In the genomic region with DNA sequence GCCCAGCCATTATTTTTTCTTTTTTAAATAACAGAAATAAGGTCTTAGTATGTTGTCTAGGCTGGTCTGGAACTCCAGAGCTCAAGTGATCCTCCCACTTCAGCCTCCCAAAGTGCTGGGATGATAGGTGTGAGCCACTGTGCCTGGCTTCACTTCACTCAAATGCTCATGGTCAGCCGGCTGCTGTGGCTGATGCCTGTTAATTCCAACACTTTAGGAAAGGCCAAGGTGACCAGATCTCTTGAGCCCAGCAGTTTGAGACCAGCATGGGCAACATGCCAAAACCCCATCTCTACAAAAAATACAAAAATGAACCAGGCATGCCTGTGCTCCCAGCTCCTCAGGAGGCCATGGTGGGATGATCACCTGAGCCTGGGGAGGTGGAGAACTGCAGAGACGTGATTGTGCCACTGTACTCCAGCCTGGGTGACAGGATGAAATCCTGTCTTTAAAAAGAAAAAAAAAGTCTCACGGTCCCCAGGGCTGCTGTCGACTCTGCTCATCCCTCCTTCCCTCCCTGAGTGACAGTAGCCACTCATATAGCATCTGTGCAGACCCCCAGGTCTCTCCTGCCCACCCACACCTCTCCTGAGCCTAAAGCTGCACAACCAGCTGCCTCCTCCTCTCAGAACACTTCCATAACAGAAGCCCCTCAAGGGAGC, we compare ENCODE assay signal across 14 cellular contexts. TPM values are rescaled to one million over a fixed set of nuclear protein-coding genes. Genes with fewer than 3 reads are reported as not detected.
DNase-seq lines count a peak whose midpoint lies in the region; ATAC-seq and TF ChIP-seq lines count a peak whose summit lies in the region.
"Had no signal": no experiment of that assay in that cellular context is flagged by ENCODE, and none has a peak within 500 bp of the region (broad histone marks: within the 10 kb centered on the region; RNA-seq: fewer than 3 reads in every experiment).

No MANE protein-coding gene starts in this region.

- peak overlapping the region; percentile 4; the same call in 1 of the 2 replicates for H3K9ac ChIP-seq in OCI-LY1 (ENCODE audit: low read length)
- H3K9ac ChIP-seq: parathyroid adenoma had no signal

- DNase-seq in activated naive CD4-positive, alpha-beta T cell treated with anti-CD3 and anti-CD28 coated beads, Interleukin-2, amount 10 ng/mL, durations not matched to agents 7 days and 5 days = no peak
- no peak for DNase-seq in stimulated activated naive B cell treated with anti-CD40 and anti-IgM and Interleukin-4, amounts not matched to agents 10 μg/mL and 1 μg/mL and 100 μg/mL, for 72 hours
- DNase-seq in kidney glomerular epithelial cell (lab: John Stamatoyannopoulos, UW) = no peak
- DNase-seq in GM03348 (ENCODE audit: low spot score) = no peak
- DNase-seq in superior temporal gyrus (ENCODE audit: extremely low spot score) = no peak
- DNase-seq: colonic mucosa, DMS79, erythroblast, NCI-H774 had no signal

- no peak overlapping the region for H3K4me3 ChIP-seq in OCI-LY1 (ENCODE audit: low read depth, low read length, poor library complexity, severe bottlenecking)
- H3K4me3 ChIP-seq: colonic mucosa had no signal

- H3K36me3 Mint-ChIP-seq in activated naive CD4-positive, alpha-beta T cell treated with anti-CD3 and anti-CD28 coated beads, Interleukin-2, amount 50 U/mL, for 24 hours = peaks cover 9% of the 10 kb centered on the region
- H3K36me3 Mint-ChIP-seq in activated naive CD4-positive, alpha-beta T cell treated with anti-CD3 and anti-CD28 coated beads, Interleukin-2, amount 10 ng/mL, durations not matched to agents 7 days and 5 days = peaks cover 38% of the 10 kb centered on the region
- H3K36me3 Mint-ChIP-seq in brain = peaks cover 22% of the 10 kb centered on the region
- peaks cover 33 to 53% of the 10 kb centered on the region in 2 donors for H3K36me3 Mint-ChIP-seq in stimulated activated naive B cell treated with anti-CD40 and anti-IgM and Interleukin-4, amounts not matched to agents 10 μg/mL and 1 μg/mL and 100 μg/mL, for 72 hours

- no peaks in the 10 kb centered on the region for H3K9me3 ChIP-seq in OCI-LY1 (ENCODE audit: low read length)
- H3K9me3 ChIP-seq: colonic mucosa had no signal

- H3K79me2 ChIP-seq in OCI-LY1 (ENCODE audit: insufficient read depth, low read length) = peaks cover 4% of the 10 kb centered on the region; the same call in 1 of the 2 replicates
- H3K79me2 ChIP-seq: parathyroid adenoma had no signal

- H2AFZ ChIP-seq in OCI-LY1 (ENCODE audit: low read length) = no peak overlapping the region
- H2AFZ ChIP-seq: parathyroid adenoma had no signal

- peak overlapping the region; percentile 38 for H3K27ac Mint-ChIP-seq in activated naive CD4-positive, alpha-beta T cell treated with anti-CD3 and anti-CD28 coated beads, Interleukin-2, amount 50 U/mL, for 24 hours
- H3K27ac Mint-ChIP-seq in activated naive CD4-positive, alpha-beta T cell treated with anti-CD3 and anti-CD28 coated beads, Interleukin-2, amount 10 ng/mL, durations not matched to agents 7 days and 5 days = no peak overlapping the region
- H3K27ac Mint-ChIP-seq in brain = peak overlapping the region in 4 of 5 experiments; percentile 30 to 95 (median 62)
- H3K27ac Mint-ChIP-seq in stimulated activated naive B cell treated with anti-CD40 and anti-IgM and Interleukin-4, amounts not matched to agents 10 μg/mL and 1 μg/mL and 100 μg/mL, for 72 hours = peak overlapping the region; percentile 75

- H3K27me3 ChIP-seq in OCI-LY1 (ENCODE audit: insufficient read depth, low read length) = no peaks in the 10 kb centered on the region
- H3K27me3 ChIP-seq: colonic mucosa had no signal

- no peaks in the 10 kb centered on the region for H4K20me1 ChIP-seq in OCI-LY1 (ENCODE audit: insufficient read depth, low read length)

- CTCF ChIA-PET in activated naive CD4-positive, alpha-beta T cell treated with anti-CD3 and anti-CD28 coated beads, Interleukin-2, amount 10 ng/mL, durations not matched to agents 7 days and 5 days (lab: Charles Lee) = interaction anchor here (1.0 to 1.3 kb wide), 2 partner anchors 17 to 20 kb away, joined by 3 read pairs; no protein-coding TSS in a partner anchor

- H3K4me1 Mint-ChIP-seq in activated naive CD4-positive, alpha-beta T cell treated with anti-CD3 and anti-CD28 coated beads, Interleukin-2, amount 50 U/mL, for 24 hours = peaks cover 47% of the 10 kb centered on the region
- peaks cover 27% of the 10 kb centered on the region for H3K4me1 Mint-ChIP-seq in activated naive CD4-positive, alpha-beta T cell treated with anti-CD3 and anti-CD28 coated beads, Interleukin-2, amount 10 ng/mL, durations not matched to agents 7 days and 5 days
- H3K4me1 Mint-ChIP-seq in brain = peaks cover 46% of the 10 kb centered on the region
- peaks cover 37 to 87% of the 10 kb centered on the region in 2 donors for H3K4me1 Mint-ChIP-seq in stimulated activated naive B cell treated with anti-CD40 and anti-IgM and Interleukin-4, amounts not matched to agents 10 μg/mL and 1 μg/mL and 100 μg/mL, for 72 hours

- H3F3A ChIP-seq in OCI-LY1 (ENCODE audit: insufficient read depth, low read length) = peaks cover 6% of the 10 kb centered on the region; the same call in 1 of the 2 replicates

- H3K27ac ChIP-seq in OCI-LY1 (ENCODE audit: low read depth, low read length, poor library complexity, severe bottlenecking) = peak overlapping the region; percentile 59
- H3K27ac ChIP-seq: colonic mucosa, parathyroid adenoma had no signal

- no peak for TF ChIP-seq CTCF in OCI-LY1 (IDR thresholded peaks at IDR 0.05; ENCODE audit: low read length)
- TF ChIP-seq CTCF in brain (conservative IDR thresholded peaks at IDR 0.05) = no peak

- no peaks in the 10 kb centered on the region for H3K9me3 Mint-ChIP-seq in activated naive CD4-positive, alpha-beta T cell treated with anti-CD3 and anti-CD28 coated beads, Interleukin-2, amount 50 U/mL, for 24 hours
- no peaks in the 10 kb centered on the region for H3K9me3 Mint-ChIP-seq in activated naive CD4-positive, alpha-beta T cell treated with anti-CD3 and anti-CD28 coated beads, Interleukin-2, amount 10 ng/mL, durations not matched to agents 7 days and 5 days
- H3K9me3 Mint-ChIP-seq in brain = no peaks in the 10 kb centered on the region
- peaks cover 0 to 3% of the 10 kb centered on the region in 2 donors for H3K9me3 Mint-ChIP-seq in stimulated activated naive B cell treated with anti-CD40 and anti-IgM and Interleukin-4, amounts not matched to agents 10 μg/mL and 1 μg/mL and 100 μg/mL, for 72 hours

- ATAC-seq in stimulated activated naive B cell treated with anti-CD40 and anti-IgM and Interleukin-4, amounts not matched to agents 10 μg/mL and 1 μg/mL and 100 μg/mL, for 72 hours (replicated peaks) = no peak
- ATAC-seq: activated CD8-positive, alpha-beta memory T cell treated with anti-CD3 and anti-CD28 coated beads, Interleukin-2, amount 10 ng/mL, durations not matched to agents 7 days and 5 days had no signal

- H3K4me1 ChIP-seq in OCI-LY1 (ENCODE audit: insufficient read depth, low read length, severe bottlenecking) = peaks cover 55% of the 10 kb centered on the region

- H3K9me2 ChIP-seq in OCI-LY1 (ENCODE audit: low read depth, low read length) = no peaks in the 10 kb centered on the region

- peak overlapping the region; percentile 23; the same call in 1 of the 2 replicates for H3K4me2 ChIP-seq in OCI-LY1 (ENCODE audit: low read length)

- peaks cover 47% of the 10 kb centered on the region for H3K36me3 ChIP-seq in OCI-LY1 (ENCODE audit: insufficient read depth, low read length)

- no peaks in the 10 kb centered on the region for H3K27me3 Mint-ChIP-seq in activated naive CD4-positive, alpha-beta T cell treated with anti-CD3 and anti-CD28 coated beads, Interleukin-2, amount 50 U/mL, for 24 hours
- H3K27me3 Mint-ChIP-seq in activated naive CD4-positive, alpha-beta T cell treated with anti-CD3 and anti-CD28 coated beads, Interleukin-2, amount 10 ng/mL, durations not matched to agents 7 days and 5 days = no peaks in the 10 kb centered on the region
- peaks cover 2% of the 10 kb centered on the region for H3K27me3 Mint-ChIP-seq in brain
- H3K27me3 Mint-ChIP-seq in stimulated activated naive B cell treated with anti-CD40 and anti-IgM and Interleukin-4, amounts not matched to agents 10 μg/mL and 1 μg/mL and 100 μg/mL, for 72 hours = no peaks in the 10 kb centered on the region
- H3K27me3 Mint-ChIP-seq: activated CD8-positive, alpha-beta memory T cell treated with anti-CD3 and anti-CD28 coated beads, Interleukin-2, amount 10 ng/mL, durations not matched to agents 7 days and 5 days had no signal

- H3K4me3 Mint-ChIP-seq in activated naive CD4-positive, alpha-beta T cell treated with anti-CD3 and anti-CD28 coated beads, Interleukin-2, amount 50 U/mL, for 24 hours = peak overlapping the region; percentile 89
- no peak overlapping the region for H3K4me3 Mint-ChIP-seq in activated naive CD4-positive, alpha-beta T cell treated with anti-CD3 and anti-CD28 coated beads, Interleukin-2, amount 10 ng/mL, durations not matched to agents 7 days and 5 days
- peak overlapping the region in 1 of 5 experiments; percentile 31 for H3K4me3 Mint-ChIP-seq in brain
- H3K4me3 Mint-ChIP-seq in stimulated activated naive B cell treated with anti-CD40 and anti-IgM and Interleukin-4, amounts not matched to agents 10 μg/mL and 1 μg/mL and 100 μg/mL, for 72 hours = peak overlapping the region; percentile 6 to 26
- H3K4me3 Mint-ChIP-seq: activated CD8-positive, alpha-beta memory T cell treated with anti-CD3 and anti-CD28 coated beads, Interleukin-2, amount 10 ng/mL, durations not matched to agents 7 days and 5 days had no signal

RNA-seq across cellular contexts. Expression of a gene that starts 3.6 kb away (rescaled TPM):
- polyA plus RNA-seq in brain (ENCODE audit: insufficient read depth, low read depth, low replicate concordance) = 16.1 TPM

RNA-seq across cellular contexts. Expression of a gene that starts 6.4 kb away (rescaled TPM):
- polyA plus RNA-seq in brain (ENCODE audit: insufficient read depth, low read depth, low replicate concordance) = 0.24 TPM

RNA-seq across cellular contexts. Expression of a gene that starts 15.9 kb away (rescaled TPM):
- polyA plus RNA-seq in brain (ENCODE audit: insufficient read depth, low read depth, low replicate concordance) = 19.1 TPM

RNA-seq across cellular contexts. Expression of a gene that starts 39.6 kb away (rescaled TPM):
- 25.8 TPM for polyA plus RNA-seq in brain (ENCODE audit: insufficient read depth, low read depth, low replicate concordance)

RNA-seq across cellular contexts. Expression of a gene that starts 58.7 kb away (rescaled TPM):
- polyA plus RNA-seq in brain (ENCODE audit: insufficient read depth, low read depth, low replicate concordance) = 89.0 TPM
